In the genomic region with DNA sequence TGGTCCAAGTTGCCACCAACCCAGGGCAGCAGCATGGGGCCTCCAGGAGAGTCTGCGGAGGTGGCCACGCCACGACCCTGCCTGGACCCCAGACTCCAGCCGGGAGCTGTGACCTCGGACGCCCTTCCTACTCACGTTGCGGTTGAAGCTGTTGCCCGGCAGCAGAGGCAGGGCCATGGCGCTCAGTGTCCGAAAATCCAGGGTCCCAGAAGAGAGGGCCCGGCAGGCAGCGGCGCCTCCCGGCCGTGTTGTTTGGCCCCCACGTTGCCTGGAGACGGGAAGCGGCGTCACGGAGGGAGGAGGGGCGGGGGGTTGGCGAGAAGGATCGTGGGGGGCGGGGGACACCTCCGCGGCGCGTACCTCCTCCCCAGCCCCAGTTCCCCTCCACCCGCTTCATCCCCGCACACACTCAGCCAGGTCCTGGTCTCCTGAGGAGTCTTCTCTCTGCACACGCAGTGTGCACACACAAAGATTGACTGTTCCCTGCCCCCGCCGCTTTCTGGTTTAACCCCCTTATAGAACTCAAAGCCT, we compare ENCODE assay signal across 7 cellular contexts. TPM values are rescaled to one million over a fixed set of nuclear protein-coding genes. Genes with fewer than 3 reads are reported as not detected.
A peak's percentile ranks its signal among the peaks of the same experiment; 100 is the strongest.
DNase-seq lines count a peak whose midpoint lies in the region; ATAC-seq and TF ChIP-seq lines count a peak whose summit lies in the region.

A gene with protein sequence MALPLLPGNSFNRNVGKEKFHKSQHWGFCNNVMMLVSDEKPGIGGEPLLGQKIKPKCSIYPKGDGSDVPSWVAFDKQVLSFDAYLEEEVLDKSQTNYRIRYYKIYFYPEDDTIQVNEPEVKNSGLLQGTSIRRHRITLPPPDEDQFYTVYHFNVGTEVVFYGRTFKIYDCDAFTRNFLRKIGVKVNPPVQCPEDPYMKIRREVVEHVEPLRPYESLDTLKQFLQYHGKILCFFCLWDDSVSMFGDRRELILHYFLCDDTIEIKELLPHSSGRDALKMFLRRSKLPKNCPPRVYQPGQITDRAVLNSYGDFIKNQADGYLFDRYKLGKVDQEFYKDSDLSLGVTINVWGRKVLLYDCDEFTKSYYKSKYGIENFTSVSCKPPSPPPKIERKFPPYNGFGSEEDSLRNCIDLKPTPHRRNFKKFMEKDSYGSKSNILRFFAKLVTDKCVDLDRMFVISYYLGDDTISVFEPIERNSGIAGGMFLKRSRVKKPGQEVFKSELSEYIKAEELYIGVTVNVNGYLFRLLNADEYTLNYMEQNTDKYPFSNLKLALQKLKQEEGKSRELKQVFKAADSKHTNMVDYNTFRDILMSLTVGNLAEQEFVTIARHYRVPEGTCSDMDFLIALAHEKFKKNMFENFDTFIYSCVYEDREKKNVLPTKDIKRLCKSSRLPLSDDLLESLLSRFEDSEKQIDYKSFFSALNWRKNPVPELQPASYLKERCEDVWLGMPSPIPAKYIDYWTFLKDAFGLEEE (minus strand): TSS at position 261 of the 531 bp plus-strand sequence. CDS start 84 bp downstream, at position 177.

- intact Hi-C loops in left lung (cut with DNase I) = no loop called here

- H3K4me1 ChIP-seq in left lung = no peaks in the 10 kb centered on the region

- H3K9me3 ChIP-seq in left lung = no peaks in the 10 kb centered on the region

- ATAC-seq in HG02759 (IDR thresholded peaks at IDR 0.05; ENCODE audit: unreplicated experiment) (peak; percentile 54), left lung (peak; percentile 90), HG02588 (IDR thresholded peaks at IDR 0.05; ENCODE audit: unreplicated experiment) (no peak), HG03439 (IDR thresholded peaks at IDR 0.05; ENCODE audit: unreplicated experiment) (no peak)
- ATAC-seq in activated CD4-positive, CD25-positive, alpha-beta regulatory T cell treated with anti-CD3 and anti-CD28 coated beads, Interleukin-2, amount 50 U/mL, for 24 hours = peak; percentile 44 to 50

- no peak for TF ChIP-seq CTCF in choroid plexus epithelial cell (conservative IDR thresholded peaks at IDR 0.05; ENCODE audit: low read depth, low read length)
- no peak for TF ChIP-seq CTCF in left lung (IDR thresholded peaks at IDR 0.05)

- H3K4me3 ChIP-seq in choroid plexus epithelial cell (ENCODE audit: low read depth, low read length) = peak within 1 kb of the TSS; percentile 54
- peak within 1 kb of the TSS; percentile 22 to 36 for H3K4me3 ChIP-seq in left lung

- H3K36me3 ChIP-seq in left lung = no peaks in the 10 kb centered on the region

- DNase-seq in choroid plexus epithelial cell (ENCODE audit: low read depth) = peak; percentile 6
- DNase-seq in left lung = peak; percentile 42 to 81
- DNase-seq in stimulated activated CD4-positive, alpha-beta T cell treated with anti-CD3 and anti-CD28 coated beads, TNF-alpha, amount 100 ng/mL, for 24 hours (ENCODE audit: low read depth in 3 of 3) = peak; percentile 17 to 22 (median 17)

- H3K27me3 ChIP-seq in left lung = peaks cover 0 to 5% of the 10 kb centered on the region in 2 donors

- peak within 1 kb of the TSS in 1 of 2 donors; percentile 68 for H3K27ac ChIP-seq in left lung

RNA-seq across cellular contexts. Expression of the gene that starts here (rescaled TPM):
- 1 to 10 TPM in 1 of 2 donors, under 1 TPM in 1; 0.85 to 1.6 TPM for total RNA-seq in left lung

Comparison
In these comparisons a context has a peak if more than half of its experiments do, and no peak if none do; other contexts are left out.
1. ATAC-seq: peak in HG02759 (single experiment), activated CD4-positive, CD25-positive, alpha-beta regulatory T cell treated with anti-CD3 and anti-CD28 coated beads, Interleukin-2, amount 50 U/mL, for 24 hours (2 of 2) and left lung (single experiment); none in HG02588 (single experiment) and HG03439 (single experiment).
2. DNase-seq: peak in every context shown above with its lines; median percentile 62 in left lung; 17 in stimulated activated CD4-positive, alpha-beta T cell treated with anti-CD3 and anti-CD28 coated beads, TNF-alpha, amount 100 ng/mL, for 24 hours; 6 in choroid plexus epithelial cell.